Comparison of ENCODE assay signal across 9 cellular contexts in genomic region chr5:68265347-68265746, GRCh38. TPM values are rescaled to one million over a fixed set of nuclear protein-coding genes. Genes with fewer than 3 reads are reported as not detected.
A peak's percentile ranks its signal among the peaks of the same experiment; 100 is the strongest.
DNase-seq lines count a peak whose midpoint lies in the region; ATAC-seq and TF ChIP-seq lines count a peak whose summit lies in the region.
"Had no signal": no experiment of that assay in that cellular context is flagged by ENCODE, and none has a peak within 500 bp of the region (broad histone marks: within the 10 kb centered on the region; RNA-seq: fewer than 3 reads in every experiment).

No MANE protein-coding gene starts in this region.

- no peaks in the 10 kb centered on the region for H3K9me3 Mint-ChIP-seq in activated CD4-positive, alpha-beta T cell treated with anti-CD3 and anti-CD28 coated beads, Interleukin-2, amount 10 ng/mL, durations not matched to agents 24 days and 14 days
- H3K9me3 Mint-ChIP-seq in naive thymus-derived CD4-positive, alpha-beta T cell: no peaks in the 10 kb centered on the region

- no peak for TF ChIP-seq CTCF in upper lobe of right lung (IDR thresholded peaks at IDR 0.05)

- DNase-seq in activated CD4-positive, alpha-beta T cell treated with anti-CD3 and anti-CD28 coated beads, Interleukin-2, amount 10 ng/mL, durations not matched to agents 24 days and 14 days: no peak
- DNase-seq in activated CD4-positive, alpha-beta T cell treated with anti-CD3 and anti-CD28 coated beads, Interleukin-2, amount 50 U/mL, for 48 hours: no peak
- no peak for DNase-seq in naive thymus-derived CD4-positive, alpha-beta T cell
- DNase-seq in upper lobe of right lung: no peak

- H3K36me3 Mint-ChIP-seq in activated CD4-positive, alpha-beta T cell treated with anti-CD3 and anti-CD28 coated beads, Interleukin-2, amount 10 ng/mL, durations not matched to agents 24 days and 14 days (ENCODE audit: low read depth): peaks cover under 1% of the 10 kb centered on the region
- H3K36me3 Mint-ChIP-seq in naive thymus-derived CD4-positive, alpha-beta T cell: peaks cover 0 to 7% (median 5%) of the 10 kb centered on the region in 5 donors

- no peak overlapping the region for H3K4me3 ChIP-seq in esophagus (ENCODE audit: low read depth in 1 of 2, low read length in 2 of 2)
- H3K4me3 ChIP-seq in naive thymus-derived CD4-positive, alpha-beta T cell (ENCODE audit: low read length): no peak overlapping the region
- H3K4me3 ChIP-seq in upper lobe of right lung: no peak overlapping the region
- H3K4me3 ChIP-seq: adrenal gland had no signal

- WGBS in esophagus, 2 donors: 34 to 37% methylated on average over 2 of the region's 2 CpGs

- H3K4me1 Mint-ChIP-seq in activated CD4-positive, alpha-beta T cell treated with anti-CD3 and anti-CD28 coated beads, Interleukin-2, amount 10 ng/mL, durations not matched to agents 24 days and 14 days: peaks cover 48% of the 10 kb centered on the region
- H3K4me1 Mint-ChIP-seq in naive thymus-derived CD4-positive, alpha-beta T cell: peaks cover 40 to 92% (median 89%) of the 10 kb centered on the region in 7 donors

- H3K27ac ChIP-seq in esophagus (ENCODE audit: low read depth in 2 of 2, low read length in 1 of 2): peak overlapping the region; percentile 63 to 83
- peak overlapping the region; percentile 26 for H3K27ac ChIP-seq in naive thymus-derived CD4-positive, alpha-beta T cell (ENCODE audit: low read depth, low read length)
- H3K27ac ChIP-seq in upper lobe of right lung: peak overlapping the region; percentile 71

- H3K9me3 ChIP-seq in esophagus (ENCODE audit: control insufficient read depth in 2 of 2, insufficient read depth in 1 of 2, low read depth in 1 of 2, low read length in 1 of 2) (no peaks in the 10 kb centered on the region), upper lobe of right lung (no peaks in the 10 kb centered on the region)
- no peaks in the 10 kb centered on the region for H3K9me3 ChIP-seq in naive thymus-derived CD4-positive, alpha-beta T cell (ENCODE audit: control insufficient read depth in 2 of 3, low read length in 3 of 3)
- H3K9me3 ChIP-seq: adrenal gland had no signal

- intact Hi-C loops in activated CD4-positive, alpha-beta T cell treated with anti-CD3 and anti-CD28 coated beads, Interleukin-2, amount 10 ng/mL, durations not matched to agents 24 days and 14 days (cut with micrococcal nuclease): no loop called here
- intact Hi-C loops in naive thymus-derived CD4-positive, alpha-beta T cell (cut with micrococcal nuclease): no loop called here
- intact Hi-C loops in upper lobe of right lung (cut with DNase I): no loop called here

- CTCF ChIA-PET in naive thymus-derived CD4-positive, alpha-beta T cell (lab: Charles Lee): interaction anchor here (0.5 to 1.7 kb wide), 4 partner anchors 12 to 30 kb away, joined by 3 to 6 read pairs (median 4); no protein-coding TSS in a partner anchor

- no peak overlapping the region for H3K4me3 Mint-ChIP-seq in activated CD4-positive, alpha-beta T cell treated with anti-CD3 and anti-CD28 coated beads, Interleukin-2, amount 10 ng/mL, durations not matched to agents 24 days and 14 days
- H3K4me3 Mint-ChIP-seq in naive thymus-derived CD4-positive, alpha-beta T cell: peak overlapping the region in 6 of 10 donors; percentile 27 to 69 (median 61)

- POLR2A ChIA-PET in naive thymus-derived CD4-positive, alpha-beta T cell (lab: Charles Lee): interaction anchor here (1.4 kb wide), 2 partner anchors 19 to 49 kb away, joined by 3 to 4 read pairs; no protein-coding TSS in a partner anchor

- peaks cover 0 to 3% of the 10 kb centered on the region in 2 donors for H3K36me3 ChIP-seq in esophagus (ENCODE audit: control insufficient read depth in 2 of 2, insufficient read depth in 2 of 2, low read length in 1 of 2)
- no peaks in the 10 kb centered on the region for H3K36me3 ChIP-seq in naive thymus-derived CD4-positive, alpha-beta T cell (ENCODE audit: control insufficient read depth in 2 of 3, insufficient read depth in 3 of 3, low read length in 3 of 3)
- H3K36me3 ChIP-seq in upper lobe of right lung: no peaks in the 10 kb centered on the region
- H3K36me3 ChIP-seq: adrenal gland had no signal

- peak overlapping the region; percentile 40 for H3K27ac Mint-ChIP-seq in activated CD4-positive, alpha-beta T cell treated with anti-CD3 and anti-CD28 coated beads, Interleukin-2, amount 10 ng/mL, durations not matched to agents 24 days and 14 days
- H3K27ac Mint-ChIP-seq in naive thymus-derived CD4-positive, alpha-beta T cell: peak overlapping the region; percentile 36 to 91 (median 85)

- no peaks in the 10 kb centered on the region for H3K27me3 ChIP-seq in esophagus (ENCODE audit: control insufficient read depth in 1 of 2, insufficient read depth in 2 of 2, low read length in 2 of 2)
- H3K27me3 ChIP-seq in naive thymus-derived CD4-positive, alpha-beta T cell (ENCODE audit: control insufficient read depth in 2 of 2, insufficient read depth in 2 of 2, low read length in 2 of 2): no peaks in the 10 kb centered on the region
- no peaks in the 10 kb centered on the region for H3K27me3 ChIP-seq in upper lobe of right lung
- H3K27me3 ChIP-seq: adrenal gland had no signal

- H3K27me3 Mint-ChIP-seq in activated CD4-positive, alpha-beta T cell treated with anti-CD3 and anti-CD28 coated beads, Interleukin-2, amount 10 ng/mL, durations not matched to agents 24 days and 14 days: no peaks in the 10 kb centered on the region
- H3K27me3 Mint-ChIP-seq in naive thymus-derived CD4-positive, alpha-beta T cell: no peaks in the 10 kb centered on the region

- H3K4me1 ChIP-seq in esophagus (ENCODE audit: control insufficient read depth in 2 of 2, insufficient read depth in 2 of 2, low read length in 1 of 2) (peaks cover 0 to 5% of the 10 kb centered on the region in 2 donors), upper lobe of right lung (peaks cover 82% of the 10 kb centered on the region)
- H3K4me1 ChIP-seq in naive thymus-derived CD4-positive, alpha-beta T cell (ENCODE audit: control insufficient read depth in 2 of 2, insufficient read depth in 2 of 2, low read length in 2 of 2): peaks cover 59 to 80% of the 10 kb centered on the region in 2 donors

- peak; percentile 48 for ATAC-seq in naive thymus-derived CD4-positive, alpha-beta T cell
- ATAC-seq in upper lobe of right lung (peak; percentile 38), HG03354 (IDR thresholded peaks at IDR 0.05; ENCODE audit: poor library complexity, severe bottlenecking, unreplicated experiment) (no peak), GM21360 (IDR thresholded peaks at IDR 0.05; ENCODE audit: unreplicated experiment) (no peak), GM18520 (IDR thresholded peaks at IDR 0.05; ENCODE audit: unreplicated experiment) (no peak)

RNA-seq across cellular contexts. Expression of gene PIK3R1, which starts 49.8 kb away (rescaled TPM):
- total RNA-seq in activated CD4-positive, alpha-beta T cell treated with anti-CD3 and anti-CD28 coated beads, Interleukin-2, amount 10 ng/mL, durations not matched to agents 24 days and 14 days: 35.2 and 38.6 TPM in 2 replicates
- polyA plus RNA-seq in esophagus: 1 to 10 TPM; 5.0 to 8.2 TPM
- total RNA-seq in naive thymus-derived CD4-positive, alpha-beta T cell: 100 to 1,000 TPM in 4 of 5 experiments, 10 to 100 TPM in 1; 72.0 to 207 (median 131) TPM
- polyA plus RNA-seq in naive thymus-derived CD4-positive, alpha-beta T cell: 100 to 1,000 TPM in 1 of 2 donors, 10 to 100 TPM in 1; 85.1 to 110 TPM
- 137 TPM for total RNA-seq in upper lobe of right lung

Comparison
In these comparisons a context has a peak if more than half of its experiments do, and no peak if none do; other contexts are left out.
1. ATAC-seq: peak in naive thymus-derived CD4-positive, alpha-beta T cell (single experiment) and upper lobe of right lung (single experiment); none in HG03354 (single experiment), GM21360 (single experiment) and GM18520 (single experiment).
2. Peak in every context shown above with its lines, with median percentiles within 50 percentile points of each other: H3K27ac ChIP-seq.